ENCODE assay signal across 20 cellular contexts in the genomic region with DNA sequence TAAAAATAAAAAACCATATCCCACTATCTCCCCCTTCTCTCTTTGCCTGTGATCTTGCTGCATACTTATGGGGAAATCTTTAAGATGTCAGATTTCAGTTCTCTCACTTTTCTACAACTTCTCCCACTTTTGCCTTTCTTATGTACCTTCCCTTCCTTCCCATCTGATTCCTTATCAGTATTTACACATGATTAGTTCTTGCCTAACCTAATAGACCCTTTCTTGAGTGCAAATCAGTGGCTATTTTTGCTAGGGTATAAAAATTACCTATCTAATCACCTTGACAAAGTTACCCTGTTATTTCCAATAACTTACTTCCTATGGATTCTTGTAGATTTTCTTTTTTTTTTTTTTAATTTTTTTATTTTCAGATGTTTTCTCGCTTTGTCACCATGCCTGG.
A peak's percentile ranks its signal among the peaks of the same experiment; 100 is the strongest.
DNase-seq lines count a peak whose midpoint lies in the region; ATAC-seq and TF ChIP-seq lines count a peak whose summit lies in the region.
"Had no signal": no experiment of that assay in that cellular context is flagged by ENCODE, and none has a peak within 500 bp of the region (broad histone marks: within the 10 kb centered on the region; RNA-seq: fewer than 3 reads in every experiment).

No MANE protein-coding gene starts in this region.

- H3K27me3 Mint-ChIP-seq in activated naive CD4-positive, alpha-beta T cell treated with anti-CD3 and anti-CD28 coated beads, Interleukin-2, amount 50 U/mL, for 24 hours: no peaks in the 10 kb centered on the region
- no peaks in the 10 kb centered on the region for H3K27me3 Mint-ChIP-seq in Caco-2 (ENCODE audit: insufficient read depth, unreplicated experiment)
- no peaks in the 10 kb centered on the region for H3K27me3 Mint-ChIP-seq in neural crest cell (ENCODE audit: low read depth)
- H3K27me3 Mint-ChIP-seq: CD4-positive, alpha-beta T cell had no signal

- BruUV-seq in Caco-2 (replicated peaks; lab: Mats Ljungman, UMichigan): no TSS peak

- CTCF ChIA-PET in Caco-2 (lab: Charles Lee): no interaction called here

- no peaks in the 10 kb centered on the region; the same call in 1 of the 2 replicates for H3K9me3 ChIP-seq in Caco-2
- H3K9me3 ChIP-seq: A549, BE2C had no signal

- no peaks in the 10 kb centered on the region for H3K27me3 ChIP-seq in Caco-2 (replicated peaks; ENCODE audit: control insufficient read depth, insufficient read depth, low read length)
- H3K27me3 ChIP-seq: BE2C; BLaER1 treated with 17β-estradiol and CSF1 and Interleukin-3, amounts not matched to agents 10 nM and 100 nM had no signal

- no peaks in the 10 kb centered on the region for H3K9me3 Mint-ChIP-seq in activated naive CD4-positive, alpha-beta T cell treated with anti-CD3 and anti-CD28 coated beads, Interleukin-2, amount 50 U/mL, for 24 hours
- H3K9me3 Mint-ChIP-seq in activated naive CD4-positive, alpha-beta T cell treated with anti-CD3 and anti-CD28 coated beads, Interleukin-2, amount 50 U/mL, for 72 hours: no peaks in the 10 kb centered on the region
- H3K9me3 Mint-ChIP-seq in Caco-2 (ENCODE audit: unreplicated experiment) (peaks cover 12% of the 10 kb centered on the region), neural crest cell (no peaks in the 10 kb centered on the region)
- H3K9me3 Mint-ChIP-seq: CD14-positive monocyte; CD4-positive, alpha-beta T cell had no signal

- intact Hi-C loops in Caco-2 (cut with micrococcal nuclease; ENCODE audit: unreplicated experiment): no loop called here

- H3K4me1 Mint-ChIP-seq in activated naive CD4-positive, alpha-beta T cell treated with anti-CD3 and anti-CD28 coated beads, Interleukin-2, amount 50 U/mL, for 24 hours: peaks cover 32% of the 10 kb centered on the region
- peaks cover 23% of the 10 kb centered on the region for H3K4me1 Mint-ChIP-seq in Caco-2 (ENCODE audit: low read depth, unreplicated experiment)
- H3K4me1 Mint-ChIP-seq in neural crest cell: peaks cover 54% of the 10 kb centered on the region

- H3K4me1 ChIP-seq in Caco-2: peaks cover 5% of the 10 kb centered on the region
- H3K4me1 ChIP-seq: BE2C had no signal

- H3K4me3 ChIP-seq in Caco-2 (ENCODE audit: low read depth, low read length): no peak overlapping the region
- H3K4me3 ChIP-seq: A549; BLaER1 treated with 17β-estradiol and CSF1 and Interleukin-3, amounts not matched to agents 10 nM and 100 nM; GM23248 had no signal

- no peak for DNase-seq in activated naive CD4-positive, alpha-beta T cell treated with anti-CD3 and anti-CD28 coated beads, Interleukin-2, amount 50 U/mL, for 72 hours (ENCODE audit: low spot score in 2 of 2)
- DNase-seq in Caco-2 (no peak), neural crest cell (ENCODE audit: low read depth, low spot score) (no peak)
- DNase-seq: 8988T; ACHN; AML-193; BE2C; CD4-positive, alpha-beta T cell; COR-L47; DMS153; DND-41; GM23248; H7; HCEC 1CT had no signal

- no peak for ATAC-seq in activated naive CD4-positive, alpha-beta T cell treated with anti-CD3 and anti-CD28 coated beads, Interleukin-2, amount 50 U/mL, for 72 hours
- ATAC-seq in GM21528 (IDR thresholded peaks at IDR 0.05; ENCODE audit: low FRiP score, unreplicated experiment): no peak
- no peak for ATAC-seq in activated CD4-positive, CD25-positive, alpha-beta regulatory T cell treated with anti-CD3 and anti-CD28 coated beads, Interleukin-2, amount 50 U/mL, for 24 hours
- ATAC-seq: A549 had no signal

- no peak overlapping the region for H3K4me3 Mint-ChIP-seq in activated naive CD4-positive, alpha-beta T cell treated with anti-CD3 and anti-CD28 coated beads, Interleukin-2, amount 50 U/mL, for 24 hours
- no peak overlapping the region for H3K4me3 Mint-ChIP-seq in Caco-2 (ENCODE audit: unreplicated experiment)
- peak overlapping the region; percentile 33 for H3K4me3 Mint-ChIP-seq in neural crest cell
- H3K4me3 Mint-ChIP-seq: CD14-positive monocyte; CD4-positive, alpha-beta T cell had no signal

- TF ChIP-seq CTCF in Caco-2 (IDR thresholded peaks at IDR 0.05; ENCODE audit: insufficient read depth in 1 of 2, low read depth in 1 of 2, low read length in 1 of 2, severe bottlenecking in 1 of 2, unreplicated experiment in 1 of 2) (no peak), neural crest cell (conservative IDR thresholded peaks at IDR 0.05) (no peak)

- peak overlapping the region; percentile 32 for H3K27ac Mint-ChIP-seq in activated naive CD4-positive, alpha-beta T cell treated with anti-CD3 and anti-CD28 coated beads, Interleukin-2, amount 50 U/mL, for 24 hours
- H3K27ac Mint-ChIP-seq in activated naive CD4-positive, alpha-beta T cell treated with anti-CD3 and anti-CD28 coated beads, Interleukin-2, amount 50 U/mL, for 72 hours: no peak overlapping the region
- peak overlapping the region; percentile 13 for H3K27ac Mint-ChIP-seq in Caco-2 (ENCODE audit: unreplicated experiment)
- no peak overlapping the region for H3K27ac Mint-ChIP-seq in neural crest cell (ENCODE audit: unreplicated experiment)
- H3K27ac Mint-ChIP-seq: CD4-positive, alpha-beta T cell had no signal

- H3K36me3 Mint-ChIP-seq in activated naive CD4-positive, alpha-beta T cell treated with anti-CD3 and anti-CD28 coated beads, Interleukin-2, amount 50 U/mL, for 24 hours: peaks cover 20% of the 10 kb centered on the region
- H3K36me3 Mint-ChIP-seq in activated naive CD4-positive, alpha-beta T cell treated with anti-CD3 and anti-CD28 coated beads, Interleukin-2, amount 50 U/mL, for 72 hours: no peaks in the 10 kb centered on the region
- H3K36me3 Mint-ChIP-seq in Caco-2 (ENCODE audit: insufficient read depth, unreplicated experiment) (peaks cover 19% of the 10 kb centered on the region), neural crest cell (ENCODE audit: low read depth) (peaks cover 13% of the 10 kb centered on the region)

- POLR2A ChIA-PET in Caco-2 (lab: Charles Lee): no interaction called here

- no peaks in the 10 kb centered on the region; the same call in 1 of the 2 replicates for H3K36me3 ChIP-seq in Caco-2 (ENCODE audit: control insufficient read depth, insufficient read depth, low read length)
- H3K36me3 ChIP-seq: BE2C had no signal

Comparison
In these comparisons a context has a peak if more than half of its experiments do, and no peak if none do; other contexts are left out.
1. H3K27ac Mint-ChIP-seq: peak in activated naive CD4-positive, alpha-beta T cell treated with anti-CD3 and anti-CD28 coated beads, Interleukin-2, amount 50 U/mL, for 24 hours (single experiment) and Caco-2 (single experiment); none in activated naive CD4-positive, alpha-beta T cell treated with anti-CD3 and anti-CD28 coated beads, Interleukin-2, amount 50 U/mL, for 72 hours (0 of 2) and neural crest cell (single experiment).